ENCODE assay signal across 12 cellular contexts in genomic region chr3:66490984-66491383, GRCh38. TPM values are rescaled to one million over a fixed set of nuclear protein-coding genes. Genes with fewer than 3 reads are reported as not detected.
DNase-seq lines count a peak whose midpoint lies in the region; ATAC-seq and TF ChIP-seq lines count a peak whose summit lies in the region.
"Had no signal": no experiment of that assay in that cellular context is flagged by ENCODE, and none has a peak within 500 bp of the region (broad histone marks: within the 10 kb centered on the region; RNA-seq: fewer than 3 reads in every experiment).

No MANE protein-coding gene starts in this region.

- H3K27me3 Mint-ChIP-seq in T-helper 1 cell treated with Interleukin-12 subunit alpha and Interleukin-12 subunit beta and Interleukin-4 antibody, amounts not matched to agents 30 μg/mL and 1 μg/mL, for 36 hours (ENCODE audit: low read depth) = no peaks in the 10 kb centered on the region
- H3K27me3 Mint-ChIP-seq: activated naive CD4-positive, alpha-beta T cell treated with anti-CD3 and anti-CD28 coated beads, Interleukin-2, amount 50 U/mL, for 24 hours had no signal

- peaks cover 90% of the 10 kb centered on the region for H3K4me1 Mint-ChIP-seq in T-helper 1 cell treated with Interleukin-12 subunit alpha and Interleukin-12 subunit beta and Interleukin-4 antibody, amounts not matched to agents 30 μg/mL and 1 μg/mL, for 36 hours (ENCODE audit: low read depth)

- H3K36me3 Mint-ChIP-seq in T-helper 1 cell treated with Interleukin-12 subunit alpha and Interleukin-12 subunit beta and Interleukin-4 antibody, amounts not matched to agents 30 μg/mL and 1 μg/mL, for 36 hours (ENCODE audit: low read depth) = peaks cover 31% of the 10 kb centered on the region

- no peak overlapping the region for H3K9ac ChIP-seq in iPS-18a (ENCODE audit: low read length)

- peak overlapping the region; percentile 25 for H3K4me3 Mint-ChIP-seq in T-helper 1 cell treated with Interleukin-12 subunit alpha and Interleukin-12 subunit beta and Interleukin-4 antibody, amounts not matched to agents 30 μg/mL and 1 μg/mL, for 36 hours

- H3K27ac Mint-ChIP-seq in T-helper 1 cell treated with Interleukin-12 subunit alpha and Interleukin-12 subunit beta and Interleukin-4 antibody, amounts not matched to agents 30 μg/mL and 1 μg/mL, for 36 hours = peak overlapping the region; percentile 52

- TF ChIP-seq CTCF in Peyer's patch (IDR thresholded peaks at IDR 0.05) (no peak), stomach (IDR thresholded peaks at IDR 0.05) (no peak)

- H3K4me3 ChIP-seq in Peyer's patch (no peak overlapping the region), iPS-18a (ENCODE audit: low read length) (peak overlapping the region; percentile 2), stomach (no peak overlapping the region)

- 15 to 31% (median 19%) methylated on average over 1 of the region's 1 CpG for WGBS in stomach, 5 donors

- intact Hi-C loops in stomach (cut with DNase I; ENCODE audit: low total_unique reads) (no loop called here), left colon (cut with DNase I, micrococcal nuclease) (loop anchor here in 1 of 2 donors (10.0 kb wide), 1 partner anchor 66 kb away; no protein-coding TSS in a partner anchor)

- H3K4me1 ChIP-seq in Peyer's patch (peaks cover 0 to 80% (median 7%) of the 10 kb centered on the region in 4 donors), iPS-18a (ENCODE audit: control insufficient read depth, low read depth, low read length) (peaks cover 85% of the 10 kb centered on the region), stomach (peaks cover 56 to 99% (median 83%) of the 10 kb centered on the region in 4 donors)

- ATAC-seq in left colon (no peak), HG02759 (IDR thresholded peaks at IDR 0.05; ENCODE audit: unreplicated experiment) (no peak)

- H3K27ac ChIP-seq in Peyer's patch (peak overlapping the region; percentile 11 to 67 (median 35)), iPS-18a (ENCODE audit: low read length) (no peak overlapping the region), stomach (peak overlapping the region in 4 of 5 donors; percentile 8 to 96 (median 86))
- H3K27ac ChIP-seq: RWPE1 had no signal

- H3K36me3 ChIP-seq in Peyer's patch (no peaks in the 10 kb centered on the region), iPS-18a (ENCODE audit: control insufficient read depth, low read depth, low read length) (no peaks in the 10 kb centered on the region), stomach (no peaks in the 10 kb centered on the region)

- H3K9me3 Mint-ChIP-seq in T-helper 1 cell treated with Interleukin-12 subunit alpha and Interleukin-12 subunit beta and Interleukin-4 antibody, amounts not matched to agents 30 μg/mL and 1 μg/mL, for 36 hours = no peaks in the 10 kb centered on the region
- H3K9me3 Mint-ChIP-seq: activated naive CD4-positive, alpha-beta T cell treated with anti-CD3 and anti-CD28 coated beads, Interleukin-2, amount 50 U/mL, for 24 hours had no signal

- DNase-seq in T-helper 1 cell (no peak), Peyer's patch (no peak), stomach (no peak), HT-29 (ENCODE audit: low spot score) (no peak), left colon (no peak)
- DNase-seq: cortex of kidney; stimulated activated CD4-positive, alpha-beta T cell treated with anti-CD3 and anti-CD28 coated beads, Interleukin-12 subunit alpha, Interleukin-12 subunit beta, amount 100 ng/mL, for 4 hours had no signal

- H3K9me3 ChIP-seq in Peyer's patch (no peaks in the 10 kb centered on the region), iPS-18a (ENCODE audit: control insufficient read depth, low read depth, low read length) (no peaks in the 10 kb centered on the region), stomach (no peaks in the 10 kb centered on the region)

- no peaks in the 10 kb centered on the region for H3K27me3 ChIP-seq in Peyer's patch
- no peaks in the 10 kb centered on the region for H3K27me3 ChIP-seq in iPS-18a (ENCODE audit: control insufficient read depth, insufficient read depth, low read length)
- H3K27me3 ChIP-seq in stomach = no peaks in the 10 kb centered on the region

- no peak for TF ChIP-seq EP300 in stomach (IDR thresholded peaks at IDR 0.05)

- TF ChIP-seq POLR2A in Peyer's patch (IDR thresholded peaks at IDR 0.05) = no peak
- TF ChIP-seq POLR2A in stomach (IDR thresholded peaks at IDR 0.05) = no peak

RNA-seq across cellular contexts. Expression of gene LRIG1, which starts 9.8 kb away (rescaled TPM):
- total RNA-seq in Peyer's patch = 10 to 100 TPM; 28.5 to 65.2 (median 59.2) TPM
- total RNA-seq in stomach = 100 to 1,000 TPM in 3 of 5 donors, 10 to 100 TPM in 2; 85.8 to 278 (median 101) TPM
- 10 to 100 TPM; 20.2 to 31.5 (median 21.2) TPM for polyA plus RNA-seq in stomach
- total RNA-seq in HT-29 (2014; rRNA removed; shearing (Covaris generic)) = 24.0 and 25.2 TPM in 2 replicates
- total RNA-seq in left colon = 10 to 100 TPM; 55.4 to 57.0 TPM
